In the genomic region with DNA sequence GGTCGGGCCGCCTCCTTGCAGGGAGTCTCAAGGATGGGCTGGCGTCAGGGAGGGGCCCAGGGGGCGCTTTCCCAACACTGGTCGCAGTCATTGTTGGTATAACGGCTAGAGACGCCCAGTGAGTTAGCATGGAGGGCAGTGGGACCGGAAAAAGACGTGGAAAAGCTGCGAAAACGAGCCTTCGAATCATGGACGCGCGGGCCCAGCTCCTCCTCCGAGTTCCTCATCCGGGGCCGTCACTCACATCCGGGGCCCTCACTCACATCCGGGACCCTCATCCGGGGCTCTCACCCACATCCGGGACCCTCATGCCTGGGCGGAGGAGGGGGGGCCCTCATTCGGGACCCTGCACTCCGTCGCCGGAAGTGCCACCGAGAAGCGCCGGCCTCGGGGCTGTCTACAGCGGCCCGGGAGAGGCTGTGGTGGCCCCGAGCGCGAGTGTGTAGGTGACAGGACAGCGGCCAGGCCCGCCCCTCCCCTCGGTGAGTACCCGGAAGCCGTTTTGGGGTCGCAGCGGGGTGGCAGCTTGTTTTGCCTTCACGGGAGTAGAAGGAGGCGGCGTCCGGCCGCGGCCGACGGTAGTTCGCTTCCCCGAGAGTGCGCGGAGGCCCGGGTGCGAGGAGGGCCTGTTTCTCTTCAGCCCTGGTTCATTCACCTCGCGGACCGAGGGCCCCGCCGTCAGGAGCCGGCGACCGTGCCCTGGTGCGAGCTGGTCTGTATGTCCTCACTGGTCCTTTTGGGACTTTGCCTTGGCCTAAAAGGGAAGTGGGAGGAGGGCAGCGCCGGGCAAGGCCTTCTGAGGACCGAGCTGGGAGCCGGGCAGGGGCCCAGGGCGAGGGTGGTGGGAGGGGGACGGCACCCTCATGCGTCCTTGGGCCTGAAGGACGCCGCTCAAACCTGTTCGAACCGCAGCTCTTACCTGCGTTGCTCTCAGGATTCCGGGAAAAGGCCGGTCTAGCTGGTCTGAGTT, we compare ENCODE assay signal across 8 cellular contexts. TPM values are rescaled to one million over a fixed set of nuclear protein-coding genes. Genes with fewer than 3 reads are reported as not detected.
A peak's percentile ranks its signal among the peaks of the same experiment; 100 is the strongest.
DNase-seq lines count a peak whose midpoint lies in the region; ATAC-seq and TF ChIP-seq lines count a peak whose summit lies in the region.

A gene with protein sequence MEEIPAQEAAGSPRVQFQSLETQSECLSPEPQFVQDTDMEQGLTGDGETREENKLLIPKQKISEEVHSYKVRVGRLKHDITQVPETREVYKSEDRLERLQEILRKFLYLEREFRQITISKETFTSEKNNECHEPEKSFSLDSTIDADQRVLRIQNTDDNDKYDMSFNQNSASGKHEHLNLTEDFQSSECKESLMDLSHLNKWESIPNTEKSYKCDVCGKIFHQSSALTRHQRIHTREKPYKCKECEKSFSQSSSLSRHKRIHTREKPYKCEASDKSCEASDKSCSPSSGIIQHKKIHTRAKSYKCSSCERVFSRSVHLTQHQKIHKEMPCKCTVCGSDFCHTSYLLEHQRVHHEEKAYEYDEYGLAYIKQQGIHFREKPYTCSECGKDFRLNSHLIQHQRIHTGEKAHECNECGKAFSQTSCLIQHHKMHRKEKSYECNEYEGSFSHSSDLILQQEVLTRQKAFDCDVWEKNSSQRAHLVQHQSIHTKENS (plus strand): TSS at position 337 of the 970 bp plus-strand sequence. CDS start 1,918 bp downstream, outside the sequence.

- CTCF ChIA-PET in naive thymus-derived CD4-positive, alpha-beta T cell (lab: Charles Lee): interaction anchor here (0.6 to 1.0 kb wide), 2 partner anchors 19 to 167 kb away, joined by 3 to 4 read pairs; no protein-coding TSS in a partner anchor

- no peak for TF ChIP-seq CTCF in fibroblast of mammary gland (conservative IDR thresholded peaks at IDR 0.05; ENCODE audit: control insufficient read depth, insufficient read depth, low read depth, low read length)

- peaks cover 95% of the 10 kb centered on the region for H3K36me3 Mint-ChIP-seq in activated T-helper 17 cell treated with anti-CD3 and anti-CD28 coated beads, Interleukin-2, amount 50 U/mL, for 72 hours (ENCODE audit: low read depth)
- peaks cover 12 to 60% (median 18%) of the 10 kb centered on the region in 5 donors for H3K36me3 Mint-ChIP-seq in naive thymus-derived CD4-positive, alpha-beta T cell
- peaks cover 43% of the 10 kb centered on the region in 2 donors for H3K36me3 Mint-ChIP-seq in stimulated activated naive B cell treated with anti-CD40 and anti-IgM and Interleukin-4, amounts not matched to agents 10 μg/mL and 1 μg/mL and 100 μg/mL, for 72 hours

- H3K4me3 ChIP-seq in fibroblast of mammary gland (ENCODE audit: control insufficient read depth, low read depth, low read length): peak within 1 kb of the TSS; percentile 95
- peak within 1 kb of the TSS; percentile 85 for H3K4me3 ChIP-seq in naive thymus-derived CD4-positive, alpha-beta T cell (ENCODE audit: low read length)

- peak within 1 kb of the TSS; percentile 98 for H3K27ac Mint-ChIP-seq in activated T-helper 17 cell treated with anti-CD3 and anti-CD28 coated beads, Interleukin-2, amount 50 U/mL, for 72 hours
- H3K27ac Mint-ChIP-seq in naive thymus-derived CD4-positive, alpha-beta T cell: peak within 1 kb of the TSS; percentile 95 to 100 (median 99)
- peak within 1 kb of the TSS; percentile 99 for H3K27ac Mint-ChIP-seq in stimulated activated naive B cell treated with anti-CD40 and anti-IgM and Interleukin-4, amounts not matched to agents 10 μg/mL and 1 μg/mL and 100 μg/mL, for 72 hours

- DNase-seq in DMS53 treated with DMSO at 0.1 percent for 48 hours (lab: John Stamatoyannopoulos, UW; ENCODE audit: unreplicated experiment) (peak; percentile 91), RKO (ENCODE audit: low spot score) (peak; percentile 94), fibroblast of mammary gland (ENCODE audit: low read depth) (peak; percentile 79)
- DNase-seq in naive thymus-derived CD4-positive, alpha-beta T cell: peak; percentile 85 to 96 (median 93)
- DNase-seq in stimulated activated naive B cell treated with anti-CD40 and anti-IgM and Interleukin-4, amounts not matched to agents 10 μg/mL and 1 μg/mL and 100 μg/mL, for 72 hours: peak; percentile 83

- no peaks in the 10 kb centered on the region for H3K27me3 ChIP-seq in naive thymus-derived CD4-positive, alpha-beta T cell (ENCODE audit: control insufficient read depth in 2 of 2, insufficient read depth in 2 of 2, low read length in 2 of 2)

- no peaks in the 10 kb centered on the region for H3K9me3 ChIP-seq in KOPT-K1 (ENCODE audit: insufficient read depth, low read length, poor library complexity, severe bottlenecking)
- no peaks in the 10 kb centered on the region for H3K9me3 ChIP-seq in naive thymus-derived CD4-positive, alpha-beta T cell (ENCODE audit: control insufficient read depth in 2 of 3, low read length in 3 of 3)

- peaks cover 35% of the 10 kb centered on the region for H3K4me1 Mint-ChIP-seq in activated T-helper 17 cell treated with anti-CD3 and anti-CD28 coated beads, Interleukin-2, amount 50 U/mL, for 72 hours
- H3K4me1 Mint-ChIP-seq in naive thymus-derived CD4-positive, alpha-beta T cell: peaks cover 32 to 68% (median 51%) of the 10 kb centered on the region in 7 donors
- peaks cover 35 to 47% of the 10 kb centered on the region in 2 donors for H3K4me1 Mint-ChIP-seq in stimulated activated naive B cell treated with anti-CD40 and anti-IgM and Interleukin-4, amounts not matched to agents 10 μg/mL and 1 μg/mL and 100 μg/mL, for 72 hours

- peaks cover 70% of the 10 kb centered on the region for H3K36me3 ChIP-seq in KOPT-K1 (ENCODE audit: insufficient read depth, low read length)
- H3K36me3 ChIP-seq in naive thymus-derived CD4-positive, alpha-beta T cell (ENCODE audit: control insufficient read depth in 2 of 3, insufficient read depth in 3 of 3, low read length in 3 of 3): peaks cover 0 to 49% (median 17%) of the 10 kb centered on the region in 3 experiments

- no peaks in the 10 kb centered on the region for H3K9me3 Mint-ChIP-seq in activated T-helper 17 cell treated with anti-CD3 and anti-CD28 coated beads, Interleukin-2, amount 50 U/mL, for 72 hours
- H3K9me3 Mint-ChIP-seq in naive thymus-derived CD4-positive, alpha-beta T cell: no peaks in the 10 kb centered on the region
- H3K9me3 Mint-ChIP-seq in stimulated activated naive B cell treated with anti-CD40 and anti-IgM and Interleukin-4, amounts not matched to agents 10 μg/mL and 1 μg/mL and 100 μg/mL, for 72 hours: no peaks in the 10 kb centered on the region

- intact Hi-C loops in naive thymus-derived CD4-positive, alpha-beta T cell (cut with micrococcal nuclease): loop anchor here (1.0 to 10.0 kb wide), 10 partner anchors 22 to 546 kb away; partner anchors contain the start of genes AP4M1 (in 1 of the 2), BUD31 (in 1 of the 2), CPSF4 (in 1 of the 2) and MCM7 (in 1 of the 2)

- no peaks in the 10 kb centered on the region for H3K27me3 Mint-ChIP-seq in activated T-helper 17 cell treated with anti-CD3 and anti-CD28 coated beads, Interleukin-2, amount 50 U/mL, for 72 hours
- no peaks in the 10 kb centered on the region for H3K27me3 Mint-ChIP-seq in naive thymus-derived CD4-positive, alpha-beta T cell
- no peaks in the 10 kb centered on the region for H3K27me3 Mint-ChIP-seq in stimulated activated naive B cell treated with anti-CD40 and anti-IgM and Interleukin-4, amounts not matched to agents 10 μg/mL and 1 μg/mL and 100 μg/mL, for 72 hours

- peaks cover 24 to 25% of the 10 kb centered on the region in 2 donors for H3K4me1 ChIP-seq in naive thymus-derived CD4-positive, alpha-beta T cell (ENCODE audit: control insufficient read depth in 2 of 2, insufficient read depth in 2 of 2, low read length in 2 of 2)

- ATAC-seq in GM21717 (IDR thresholded peaks at IDR 0.05; ENCODE audit: unreplicated experiment): peak; percentile 85
- peak; percentile 79 for ATAC-seq in activated T-helper 17 cell treated with anti-CD3 and anti-CD28 coated beads, Interleukin-2, amount 50 U/mL, for 72 hours (replicated peaks)
- peak; percentile 89 for ATAC-seq in naive thymus-derived CD4-positive, alpha-beta T cell
- peak; percentile 88 to 90 for ATAC-seq in stimulated activated naive B cell treated with anti-CD40 and anti-IgM and Interleukin-4, amounts not matched to agents 10 μg/mL and 1 μg/mL and 100 μg/mL, for 72 hours (replicated peaks)

- H3K4me3 Mint-ChIP-seq in activated T-helper 17 cell treated with anti-CD3 and anti-CD28 coated beads, Interleukin-2, amount 50 U/mL, for 72 hours: peak within 1 kb of the TSS; percentile 93
- H3K4me3 Mint-ChIP-seq in naive thymus-derived CD4-positive, alpha-beta T cell: peak within 1 kb of the TSS; percentile 94 to 100 (median 97)
- peak within 1 kb of the TSS; percentile 94 to 100 for H3K4me3 Mint-ChIP-seq in stimulated activated naive B cell treated with anti-CD40 and anti-IgM and Interleukin-4, amounts not matched to agents 10 μg/mL and 1 μg/mL and 100 μg/mL, for 72 hours

- POLR2A ChIA-PET in naive thymus-derived CD4-positive, alpha-beta T cell (lab: Charles Lee): interaction anchor here (0.7 to 4.6 kb wide), 25 partner anchors 8 to 1586 kb away, joined by 3 to 52 read pairs (median 6); partner anchors contain the start of genes ATP5MF, BUD31, COPS6 and CPSF4

- peak within 1 kb of the TSS; percentile 98 for H3K27ac ChIP-seq in KOPT-K1 (ENCODE audit: low read depth, low read length, poor library complexity, severe bottlenecking)
- H3K27ac ChIP-seq in naive thymus-derived CD4-positive, alpha-beta T cell (ENCODE audit: low read depth, low read length): peak within 1 kb of the TSS; percentile 99

RNA-seq across cellular contexts. Expression of the gene that starts here (rescaled TPM):
- total RNA-seq in activated T-helper 17 cell treated with anti-CD3 and anti-CD28 coated beads, Interleukin-2, amount 50 U/mL, for 72 hours: 10 to 100 TPM; 79.2 to 98.5 TPM
- total RNA-seq in naive thymus-derived CD4-positive, alpha-beta T cell: 100 to 1,000 TPM; 110 to 165 (median 157) TPM
- 10 to 100 TPM; 65.8 to 81.7 TPM for polyA plus RNA-seq in naive thymus-derived CD4-positive, alpha-beta T cell

Comparison
In these comparisons a context has a peak if more than half of its experiments do, and no peak if none do; other contexts are left out.
1. Peak in every context shown above with its lines: DNase-seq, ATAC-seq, H3K4me3 ChIP-seq and H3K27ac ChIP-seq.